8 cellular contexts compared by ENCODE assay signal in the genomic region with DNA sequence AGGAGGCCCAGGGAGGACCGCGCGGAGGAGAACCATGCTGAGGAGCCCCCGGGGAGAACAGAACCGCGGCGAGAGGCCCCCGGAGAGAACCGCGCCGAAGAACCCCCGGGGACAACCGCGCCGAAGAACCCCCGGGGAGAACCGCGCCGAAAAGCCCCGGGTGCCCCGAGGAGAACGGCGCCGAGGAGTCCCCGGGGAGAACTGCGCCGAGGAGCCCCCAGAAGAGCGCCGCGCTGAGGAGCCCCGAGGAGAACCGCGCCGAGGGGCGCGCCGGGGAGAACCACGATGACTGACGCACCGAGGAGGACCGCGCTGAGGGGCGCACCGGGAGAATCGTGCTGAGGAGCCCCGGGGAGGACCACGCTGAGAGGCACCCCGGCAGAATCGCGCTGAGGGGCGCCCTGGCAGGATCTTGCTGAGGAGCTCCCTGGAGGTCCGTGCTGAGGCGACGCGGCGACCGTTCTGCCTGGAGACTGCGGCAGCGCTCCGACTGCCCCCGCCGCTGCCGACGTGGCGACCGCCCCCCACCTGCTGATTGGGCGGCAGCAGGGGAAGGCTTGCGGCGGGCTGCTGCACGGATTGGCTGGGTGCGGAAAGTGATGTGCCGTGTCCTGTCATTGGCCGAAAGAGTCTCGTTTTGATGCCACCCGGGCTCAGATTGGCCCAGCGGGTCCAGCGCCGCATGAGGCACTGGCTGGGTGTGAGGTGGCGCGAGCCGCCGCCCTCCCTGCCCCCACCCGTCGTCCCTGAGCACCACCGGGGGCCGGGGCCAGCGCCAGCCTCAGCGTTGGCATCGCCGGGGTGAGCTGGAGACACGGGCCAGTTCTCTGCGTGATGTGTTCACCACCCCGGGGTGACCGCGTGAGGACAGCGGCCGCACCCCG. TPM values are rescaled to one million over a fixed set of nuclear protein-coding genes. Genes with fewer than 3 reads are reported as not detected.
DNase-seq lines count a peak whose midpoint lies in the region; ATAC-seq, FAIRE-seq and TF ChIP-seq lines count a peak whose summit lies in the region.

Gene KCNQ1OT1, minus strand, starts transcription at position 464 of the 884 bp plus-strand sequence.

- H3K4me1 ChIP-seq in gastroesophageal sphincter, result peaks cover 0 to 50% (median 0%) of the 10 kb centered on the region in 3 donors

- no peak for TF ChIP-seq EP300 in gastroesophageal sphincter (IDR thresholded peaks at IDR 0.05)

- H3K9me3 ChIP-seq in gastroesophageal sphincter, result no peaks in the 10 kb centered on the region

- peak within 1 kb of the TSS; percentile 80 to 95 (median 95) for H3K27ac ChIP-seq in gastroesophageal sphincter
- H3K27ac ChIP-seq in substantia nigra (ENCODE audit: low read depth, low read length, poor library complexity, severe bottlenecking), result peak within 1 kb of the TSS; percentile 88

- DNase-seq in G401 (ENCODE audit: low spot score) (peak; percentile 93), H54 (ENCODE audit: insufficient read length, low spot score) (peak; percentile 98), M059J (ENCODE audit: low read depth) (peak; percentile 94), SIG-M5 treated with dmso at 0.1 percent for 504 hours (lab: John Stamatoyannopoulos, UW; ENCODE audit: unreplicated experiment) (peak; percentile 70), non-pigmented ciliary epithelial cell (ENCODE audit: low read depth) (peak; percentile 61), substantia nigra (lab: John Stamatoyannopoulos, UW) (peak; percentile 25 to 92 (median 84))
- peak; percentile 88 for DNase-seq in activated naive CD4-positive, alpha-beta T cell treated with Interleukin-2 at 50 U/mL for 16 hours

- peak; percentile 99 for TF ChIP-seq POLR2A in H54 (IDR thresholded peaks at IDR 0.05; ENCODE audit: low read depth, low read length)
- TF ChIP-seq POLR2A in gastroesophageal sphincter (IDR thresholded peaks at IDR 0.05), result peak; percentile 95 to 98

- no peaks in the 10 kb centered on the region for H3K36me3 ChIP-seq in gastroesophageal sphincter

- no peaks in the 10 kb centered on the region for H3K27me3 ChIP-seq in gastroesophageal sphincter

- TF ChIP-seq CTCF in gastroesophageal sphincter (IDR thresholded peaks at IDR 0.05), result peak in 1 of 4 experiments; percentile 6

- no peak for FAIRE-seq in H54 (lab: Jason Lieb, UNC)

- no CpG with 5 or more reads among the region's 98 CpGs for WGBS in gastroesophageal sphincter (ENCODE audit: low coverage in 1 of 2), 2 donors

- peak; percentile 98 for ATAC-seq in gastroesophageal sphincter

- peak within 1 kb of the TSS; percentile 80 to 88 for H3K4me3 ChIP-seq in gastroesophageal sphincter

- in situ Hi-C loops in G401 (cut with HindIII; ENCODE audit: low sequenced_read_pairs), result no loop called here

RNA-seq across cellular contexts. Expression of gene KCNQ1OT1, which starts in this region (rescaled TPM):
- 0.49 and 0.75 TPM in 2 replicates for total RNA-seq in G401 (2014; rRNA removed; shearing (Covaris generic))
- 0.32 and 0.47 TPM in 2 replicates for total RNA-seq in M059J (2014; rRNA removed; shearing (Covaris generic))
- 1 to 10 TPM in 3 of 4 donors, under 1 TPM in 1; 0.52 to 3.3 (median 1.4) TPM for total RNA-seq in gastroesophageal sphincter

Comparison
In these comparisons a context has a peak if more than half of its experiments do, and no peak if none do; other contexts are left out.
1. Peak in every context shown above with its lines: DNase-seq, ATAC-seq, H3K4me3 ChIP-seq and H3K27ac ChIP-seq.
2. Peak in DNase-seq in G401; RNA of the gene not detected or under 1 TPM.
3. Peak in DNase-seq in M059J; RNA of the gene not detected or under 1 TPM.